ENCODE assay signal across 20 cellular contexts in the genomic region with DNA sequence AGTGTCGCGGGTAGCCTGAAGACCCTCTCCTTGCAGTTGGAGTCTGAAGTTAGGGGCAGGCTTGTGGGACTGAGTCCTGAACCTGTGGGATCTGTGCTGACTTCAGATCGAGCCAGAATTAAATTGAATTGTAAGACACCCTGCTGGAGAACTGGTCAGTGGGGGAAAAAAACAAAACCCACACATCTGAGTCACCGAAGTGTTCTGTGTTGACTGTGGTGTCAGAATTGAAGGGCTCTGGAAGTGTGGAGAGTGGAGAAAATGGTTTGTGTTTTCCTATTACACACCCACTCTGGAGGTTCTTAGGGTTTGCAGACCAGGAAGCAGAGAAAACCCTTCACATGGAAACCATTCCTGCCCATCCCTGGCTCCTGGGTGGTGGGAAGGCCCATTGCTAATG.
DNase-seq lines count a peak whose midpoint lies in the region; ATAC-seq lines count a peak whose summit lies in the region.
"Had no signal": no experiment of that assay in that cellular context is flagged by ENCODE, and none has a peak within 500 bp of the region (broad histone marks: within the 10 kb centered on the region; RNA-seq: fewer than 3 reads in every experiment).

No MANE protein-coding gene starts in this region.

- H3K9me3 Mint-ChIP-seq in naive B cell = no peaks in the 10 kb centered on the region
- H3K9me3 Mint-ChIP-seq in naive thymus-derived CD4-positive, alpha-beta T cell = no peaks in the 10 kb centered on the region
- H3K9me3 Mint-ChIP-seq: CD4-positive, alpha-beta T cell had no signal

- POLR2A ChIA-PET in naive thymus-derived CD4-positive, alpha-beta T cell (lab: Charles Lee) = no interaction called here

- CTCF ChIA-PET in naive thymus-derived CD4-positive, alpha-beta T cell (lab: Charles Lee) = no interaction called here

- intact Hi-C loops in naive thymus-derived CD4-positive, alpha-beta T cell (cut with micrococcal nuclease) = loop anchor here in 1 of 2 donors (5.0 to 10.0 kb wide), 2 partner anchors 210 to 307 kb away; a partner anchor contains a TSS

- peaks cover 21 to 40% (median 27%) of the 10 kb centered on the region in 3 donors for H3K4me1 Mint-ChIP-seq in naive B cell
- peaks cover 5 to 14% (median 10%) of the 10 kb centered on the region in 7 donors for H3K4me1 Mint-ChIP-seq in naive thymus-derived CD4-positive, alpha-beta T cell

- H3K9me3 ChIP-seq in naive thymus-derived CD4-positive, alpha-beta T cell (ENCODE audit: control insufficient read depth in 2 of 3, low read length in 3 of 3) = no peaks in the 10 kb centered on the region
- H3K9me3 ChIP-seq: BE2C, Caco-2, HAP-1, Peyer's patch had no signal

- H3K27me3 Mint-ChIP-seq in naive B cell = no peaks in the 10 kb centered on the region
- peaks cover 0 to 6% (median 3%) of the 10 kb centered on the region in 5 donors for H3K27me3 Mint-ChIP-seq in naive thymus-derived CD4-positive, alpha-beta T cell
- H3K27me3 Mint-ChIP-seq: CD4-positive, alpha-beta T cell had no signal

- no peaks in the 10 kb centered on the region for H3K4me1 ChIP-seq in naive thymus-derived CD4-positive, alpha-beta T cell (ENCODE audit: control insufficient read depth in 2 of 2, insufficient read depth in 2 of 2, low read length in 2 of 2)
- H3K4me1 ChIP-seq: BE2C, Caco-2 had no signal

- H3K36me3 ChIP-seq in naive thymus-derived CD4-positive, alpha-beta T cell (ENCODE audit: control insufficient read depth in 2 of 3, insufficient read depth in 3 of 3, low read length in 3 of 3) = no peaks in the 10 kb centered on the region
- H3K36me3 ChIP-seq: BE2C, HAP-1, Peyer's patch had no signal

- no peak overlapping the region for H3K4me3 ChIP-seq in naive thymus-derived CD4-positive, alpha-beta T cell (ENCODE audit: low read length)
- H3K4me3 ChIP-seq: HAP-1, Peyer's patch had no signal

- peak overlapping the region; percentile 11 to 89 (median 67) for H3K27ac Mint-ChIP-seq in naive B cell
- H3K27ac Mint-ChIP-seq in naive thymus-derived CD4-positive, alpha-beta T cell = no peak overlapping the region
- H3K27ac Mint-ChIP-seq: CD4-positive, alpha-beta T cell had no signal

- no peak for ATAC-seq in naive B cell (ENCODE audit: low read depth in 2 of 2)
- no peak for ATAC-seq in naive thymus-derived CD4-positive, alpha-beta T cell

- H3K36me3 Mint-ChIP-seq in naive B cell = no peaks in the 10 kb centered on the region
- no peaks in the 10 kb centered on the region for H3K36me3 Mint-ChIP-seq in naive thymus-derived CD4-positive, alpha-beta T cell

- no peak overlapping the region for H3K27ac ChIP-seq in naive thymus-derived CD4-positive, alpha-beta T cell (ENCODE audit: low read depth, low read length)
- H3K27ac ChIP-seq: Peyer's patch had no signal

- peak overlapping the region in 1 of 8 donors; percentile 5 for H3K4me3 Mint-ChIP-seq in naive B cell
- H3K4me3 Mint-ChIP-seq in naive thymus-derived CD4-positive, alpha-beta T cell = peak overlapping the region in 1 of 10 donors; percentile 22
- H3K4me3 Mint-ChIP-seq: CD4-positive, alpha-beta T cell had no signal

- H3K27me3 ChIP-seq in naive thymus-derived CD4-positive, alpha-beta T cell (ENCODE audit: control insufficient read depth in 2 of 2, insufficient read depth in 2 of 2, low read length in 2 of 2) = no peaks in the 10 kb centered on the region
- H3K27me3 ChIP-seq: BE2C, Peyer's patch had no signal

- DNase-seq in EL (peak; percentile 14), M059J (ENCODE audit: low read depth) (peak; percentile 59), astrocyte of the hippocampus (ENCODE audit: low read depth, low spot score) (peak; percentile 64), naive B cell (no peak), NCI-H226 (no peak), DMS153 (lab: John Stamatoyannopoulos, UW) (no peak), NCI-H2227 (lab: John Stamatoyannopoulos, UW; ENCODE audit: unreplicated experiment) (no peak)
- no peak for DNase-seq in naive thymus-derived CD4-positive, alpha-beta T cell
- DNase-seq: BE2C; Caco-2; CD4-positive, alpha-beta T cell; NCI-H1105 treated with DMSO at 0.1 percent for 48 hours; NCI-H1694; NCI-H2081 treated with DMSO at 0.1 percent for 48 hours; NCI-H510A; NCI-H748 treated with DMSO at 0.1 percent for 48 hours; NK-92 treated with Interleukin-12 subunit alpha and Interleukin-12 subunit beta, amount 100 ng/mL, for 24 hours; Peyer's patch; Right ventricle myocardium superior had no signal

Comparison
In these comparisons a context has a peak if more than half of its experiments do, and no peak if none do; other contexts are left out.
1. DNase-seq: peak in EL (single experiment), M059J (single experiment) and astrocyte of the hippocampus (single experiment); none in naive B cell (single experiment), NCI-H226 (single experiment), DMS153 (single experiment), NCI-H2227 (single experiment) and naive thymus-derived CD4-positive, alpha-beta T cell (0 of 9).
2. H3K27ac Mint-ChIP-seq: peak in naive B cell (6 of 6); none in naive thymus-derived CD4-positive, alpha-beta T cell (0 of 9).